In genomic region chr11:94183886-94184264, GRCh38 we compare ENCODE assay signal across 8 cellular contexts. TPM values are rescaled to one million over a fixed set of nuclear protein-coding genes. Genes with fewer than 3 reads are reported as not detected.
DNase-seq lines count a peak whose midpoint lies in the region; ATAC-seq and TF ChIP-seq lines count a peak whose summit lies in the region.

No MANE protein-coding gene starts in this region.

- H3K4me3 ChIP-seq in smooth muscle cell, result no peak overlapping the region

- peaks cover 3% of the 10 kb centered on the region for H3F3A ChIP-seq in smooth muscle cell (ENCODE audit: low read depth)

- TF ChIP-seq CTCF in AG09319 (IDR thresholded peaks at IDR 0.05; ENCODE audit: low read depth, low read length) (peak; percentile 59), GM12873 (IDR thresholded peaks at IDR 0.05; ENCODE audit: insufficient read depth, low read depth, low read length, missing control alignments) (peak; percentile 85), smooth muscle cell (IDR thresholded peaks at IDR 0.05; ENCODE audit: borderline replicate concordance, insufficient read depth, poor library complexity, severe bottlenecking) (peak; percentile 75)

- H3K27me3 ChIP-seq in smooth muscle cell (ENCODE audit: low read depth), result no peaks in the 10 kb centered on the region

- no peaks in the 10 kb centered on the region for H3K9me3 ChIP-seq in smooth muscle cell (replicated peaks; ENCODE audit: low read depth)

- H3K9ac ChIP-seq in smooth muscle cell (ENCODE audit: low read depth), result no peak overlapping the region

- 22% methylated on average over 7 of the region's 7 CpGs for WGBS in smooth muscle cell (ENCODE audit: low lambda C conversion rate)

- no peak overlapping the region for H3K4me2 ChIP-seq in smooth muscle cell

- no peak overlapping the region for H2AFZ ChIP-seq in smooth muscle cell (ENCODE audit: low read depth)

- peak overlapping the region; percentile 78 for H3K27ac ChIP-seq in smooth muscle cell (ENCODE audit: low read depth)

- H4K20me1 ChIP-seq in smooth muscle cell (ENCODE audit: low read depth), result peaks cover 49% of the 10 kb centered on the region

- ATAC-seq in HG02610 (IDR thresholded peaks at IDR 0.05; ENCODE audit: unreplicated experiment), result peak; percentile 72

- peaks cover 13% of the 10 kb centered on the region for H3K36me3 ChIP-seq in smooth muscle cell (ENCODE audit: low read depth)

- peaks cover 11% of the 10 kb centered on the region for H3K79me2 ChIP-seq in smooth muscle cell (ENCODE audit: low read depth)

- H3K4me1 ChIP-seq in smooth muscle cell (ENCODE audit: low read depth), result peaks cover 9% of the 10 kb centered on the region

- DNase-seq in AG09319 (ENCODE audit: extremely low read depth, low read depth), result no peak
- peak; percentile 18 for DNase-seq in NCI-H345 (lab: John Stamatoyannopoulos, UW)
- DNase-seq in amniotic epithelial cell (ENCODE audit: low read depth), result peak; percentile 69
- peak; percentile 44 for DNase-seq in iPS DF 4.7 (ENCODE audit: extremely low read depth, low spot score)
- DNase-seq in smooth muscle cell (lab: John Stamatoyannopoulos, UW; ENCODE audit: unreplicated experiment), result peak; percentile 4
- no peak for DNase-seq in T-helper 1 cell

RNA-seq across cellular contexts. Expression of gene PANX1, which starts 55.2 kb away (rescaled TPM):
- 81.2 and 91.6 TPM in 2 replicates for total RNA-seq in smooth muscle cell
- polyA plus RNA-seq in smooth muscle cell, result 30.5 and 32.2 TPM in 2 replicates

Comparison
In these comparisons a context has a peak if more than half of its experiments do, and no peak if none do; other contexts are left out.
1. DNase-seq: peak in NCI-H345 (single experiment), amniotic epithelial cell (single experiment), iPS DF 4.7 (single experiment) and smooth muscle cell (single experiment); none in AG09319 (single experiment) and T-helper 1 cell (0 of 5).
2. Peak in every context shown above with its lines, with median percentiles within 50 percentile points of each other: CTCF ChIP-seq.